9 cellular contexts compared by ENCODE assay signal in the genomic region with DNA sequence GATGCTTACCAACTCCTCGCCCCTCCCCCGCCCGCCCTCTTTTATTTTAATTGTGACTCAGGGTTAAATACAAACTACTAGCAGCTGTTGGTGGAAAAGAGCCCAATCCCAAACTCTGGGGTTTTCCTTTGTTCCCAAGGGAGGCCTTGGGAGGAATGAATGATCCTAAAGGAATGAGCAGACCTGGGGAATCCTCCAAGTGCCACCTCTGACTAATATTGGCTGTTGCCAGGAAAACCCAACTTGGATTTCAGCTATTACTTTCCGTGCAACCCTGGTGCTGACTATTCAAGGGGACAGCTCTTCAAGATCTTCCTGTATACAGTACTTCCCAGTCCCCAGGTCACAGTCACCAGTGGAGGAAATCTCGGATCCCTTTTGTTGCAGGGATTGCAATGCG. TPM values are rescaled to one million over a fixed set of nuclear protein-coding genes. Genes with fewer than 3 reads are reported as not detected.
DNase-seq lines count a peak whose midpoint lies in the region; ATAC-seq and TF ChIP-seq lines count a peak whose summit lies in the region.
"Had no signal": no experiment of that assay in that cellular context is flagged by ENCODE, and none has a peak within 500 bp of the region (broad histone marks: within the 10 kb centered on the region; RNA-seq: fewer than 3 reads in every experiment).

No MANE protein-coding gene starts in this region.

- ATAC-seq in activated CD8-positive, alpha-beta memory T cell treated with anti-CD3 and anti-CD28 coated beads, Interleukin-2, amount 10 ng/mL, durations not matched to agents 7 days and 5 days, result no peak
- ATAC-seq in thoracic aorta (ENCODE audit: insufficient number of reproducible peaks, low FRiP score, low read depth), result peak; percentile 88

- H3K4me1 Mint-ChIP-seq in activated CD8-positive, alpha-beta memory T cell treated with anti-CD3 and anti-CD28 coated beads, Interleukin-2, amount 10 ng/mL, durations not matched to agents 7 days and 5 days, result peaks cover 40% of the 10 kb centered on the region

- H3K36me3 ChIP-seq in thoracic aorta, result no peaks in the 10 kb centered on the region
- H3K36me3 ChIP-seq in MM.1S (replicated peaks; ENCODE audit: insufficient read depth, low read length), result no peaks in the 10 kb centered on the region
- H3K36me3 ChIP-seq: ascending aorta had no signal

- peaks cover 4% of the 10 kb centered on the region for H3K27me3 Mint-ChIP-seq in activated CD8-positive, alpha-beta memory T cell treated with anti-CD3 and anti-CD28 coated beads, Interleukin-2, amount 10 ng/mL, durations not matched to agents 7 days and 5 days

- H3K36me3 Mint-ChIP-seq in activated CD8-positive, alpha-beta memory T cell treated with anti-CD3 and anti-CD28 coated beads, Interleukin-2, amount 10 ng/mL, durations not matched to agents 7 days and 5 days, result peaks cover 20% of the 10 kb centered on the region

- peaks cover 4% of the 10 kb centered on the region; the same call in 1 of the 2 replicates for H3F3A ChIP-seq in MM.1S (ENCODE audit: insufficient read depth, low read length)

- H3K79me2 ChIP-seq in MM.1S (ENCODE audit: low read length), result no peaks in the 10 kb centered on the region

- no peak for DNase-seq in activated CD8-positive, alpha-beta memory T cell treated with anti-CD3 and anti-CD28 coated beads, Interleukin-2, amount 10 ng/mL, durations not matched to agents 7 days and 5 days
- no peak for DNase-seq in activated CD8-positive, alpha-beta memory T cell treated with anti-CD3 and anti-CD28 coated beads, Interleukin-2, amount 50 U/mL, for 48 hours
- DNase-seq in T1000 (lab: John Stamatoyannopoulos, UW) (peak; percentile 89), foreskin fibroblast (peak; percentile 96 to 98), thoracic aorta (ENCODE audit: low spot score) (peak; percentile 50), NCI-H1436 (lab: John Stamatoyannopoulos, UW) (no peak), MM.1S (no peak), GM19240 (ENCODE audit: insufficient read length, low spot score) (no peak)

- TF ChIP-seq CTCF in foreskin fibroblast (IDR thresholded peaks at IDR 0.05; ENCODE audit: low read depth, low read length), result no peak
- no peak for TF ChIP-seq CTCF in thoracic aorta (IDR thresholded peaks at IDR 0.05)
- TF ChIP-seq CTCF in MM.1S (IDR thresholded peaks at IDR 0.05; ENCODE audit: low read length), result no peak

- no peaks in the 10 kb centered on the region for H3K9me2 ChIP-seq in MM.1S (replicated peaks; ENCODE audit: insufficient read depth, low read length)

- no peak overlapping the region for H3K4me2 ChIP-seq in MM.1S (ENCODE audit: low read depth, low read length)

- peak overlapping the region; percentile 8 for H3K4me3 Mint-ChIP-seq in activated CD8-positive, alpha-beta memory T cell treated with anti-CD3 and anti-CD28 coated beads, Interleukin-2, amount 10 ng/mL, durations not matched to agents 7 days and 5 days

- no peak overlapping the region for H3K9ac ChIP-seq in MM.1S (ENCODE audit: low read length)

- no peaks in the 10 kb centered on the region for H4K20me1 ChIP-seq in MM.1S (ENCODE audit: insufficient read depth, low read length)

- H3K9me3 ChIP-seq in thoracic aorta, result no peaks in the 10 kb centered on the region
- no peaks in the 10 kb centered on the region for H3K9me3 ChIP-seq in MM.1S (replicated peaks; ENCODE audit: insufficient read depth, low read length)
- H3K9me3 ChIP-seq: ascending aorta had no signal

- peaks cover 25 to 42% of the 10 kb centered on the region in 2 donors for H3K4me1 ChIP-seq in thoracic aorta (ENCODE audit: control insufficient read depth in 1 of 2, low read depth in 2 of 2)
- H3K4me1 ChIP-seq in MM.1S (ENCODE audit: low read length), result no peaks in the 10 kb centered on the region

- no peak overlapping the region for H3K27ac Mint-ChIP-seq in activated CD8-positive, alpha-beta memory T cell treated with anti-CD3 and anti-CD28 coated beads, Interleukin-2, amount 10 ng/mL, durations not matched to agents 7 days and 5 days

- no peak overlapping the region for H3K27ac ChIP-seq in thoracic aorta
- no peak overlapping the region for H3K27ac ChIP-seq in MM.1S (ENCODE audit: low read length)

- CTCF ChIA-PET in activated CD8-positive, alpha-beta memory T cell treated with anti-CD3 and anti-CD28 coated beads, Interleukin-2, amount 10 ng/mL, durations not matched to agents 7 days and 5 days (lab: Charles Lee), result interaction anchor here (0.7 to 20.0 kb wide), 5 partner anchors 9 to 104 kb away, joined by 3 to 522 read pairs (median 174); no protein-coding TSS in a partner anchor

- H3K4me3 ChIP-seq in foreskin fibroblast (ENCODE audit: low read depth in 1 of 2, low read length in 2 of 2) (no peak overlapping the region), thoracic aorta (no peak overlapping the region), MM.1S (ENCODE audit: low read length) (no peak overlapping the region)

- H3K27me3 ChIP-seq in thoracic aorta (replicated peaks; ENCODE audit: insufficient read depth) (no peaks in the 10 kb centered on the region), MM.1S (replicated peaks; ENCODE audit: insufficient read depth, low read length) (no peaks in the 10 kb centered on the region; the same call in 1 of the 2 replicates)
- H3K27me3 ChIP-seq: ascending aorta had no signal

- no peaks in the 10 kb centered on the region for H3K9me3 Mint-ChIP-seq in activated CD8-positive, alpha-beta memory T cell treated with anti-CD3 and anti-CD28 coated beads, Interleukin-2, amount 10 ng/mL, durations not matched to agents 7 days and 5 days (ENCODE audit: low read depth)

- H2AFZ ChIP-seq in MM.1S (ENCODE audit: low read length), result no peak overlapping the region

RNA-seq across cellular contexts. Expression of a gene that starts 1.3 kb away (rescaled TPM):
- total RNA-seq in activated CD8-positive, alpha-beta memory T cell treated with anti-CD3 and anti-CD28 coated beads, Interleukin-2, amount 10 ng/mL, durations not matched to agents 7 days and 5 days, result 100 to 1,000 TPM; 333 to 424 TPM
- total RNA-seq in thoracic aorta, result 100 to 1,000 TPM in 1 of 2 donors, 10 to 100 TPM in 1; 47.0 to 107 TPM

RNA-seq across cellular contexts. Expression of a gene that starts 41.8 kb away (rescaled TPM):
- total RNA-seq in activated CD8-positive, alpha-beta memory T cell treated with anti-CD3 and anti-CD28 coated beads, Interleukin-2, amount 10 ng/mL, durations not matched to agents 7 days and 5 days, result 100 to 1,000 TPM; 300 to 330 TPM
- 100 to 1,000 TPM; 196 to 210 TPM for total RNA-seq in thoracic aorta

Comparison
In these comparisons a context has a peak if more than half of its experiments do, and no peak if none do; other contexts are left out.
1. DNase-seq: peak in T1000 (single experiment), foreskin fibroblast (2 of 2) and thoracic aorta (single experiment); none in activated CD8-positive, alpha-beta memory T cell treated with anti-CD3 and anti-CD28 coated beads, Interleukin-2, amount 10 ng/mL, durations not matched to agents 7 days and 5 days (single experiment), activated CD8-positive, alpha-beta memory T cell treated with anti-CD3 and anti-CD28 coated beads, Interleukin-2, amount 50 U/mL, for 48 hours (single experiment), NCI-H1436 (single experiment), MM.1S (single experiment) and GM19240 (single experiment).